In the genomic region with DNA sequence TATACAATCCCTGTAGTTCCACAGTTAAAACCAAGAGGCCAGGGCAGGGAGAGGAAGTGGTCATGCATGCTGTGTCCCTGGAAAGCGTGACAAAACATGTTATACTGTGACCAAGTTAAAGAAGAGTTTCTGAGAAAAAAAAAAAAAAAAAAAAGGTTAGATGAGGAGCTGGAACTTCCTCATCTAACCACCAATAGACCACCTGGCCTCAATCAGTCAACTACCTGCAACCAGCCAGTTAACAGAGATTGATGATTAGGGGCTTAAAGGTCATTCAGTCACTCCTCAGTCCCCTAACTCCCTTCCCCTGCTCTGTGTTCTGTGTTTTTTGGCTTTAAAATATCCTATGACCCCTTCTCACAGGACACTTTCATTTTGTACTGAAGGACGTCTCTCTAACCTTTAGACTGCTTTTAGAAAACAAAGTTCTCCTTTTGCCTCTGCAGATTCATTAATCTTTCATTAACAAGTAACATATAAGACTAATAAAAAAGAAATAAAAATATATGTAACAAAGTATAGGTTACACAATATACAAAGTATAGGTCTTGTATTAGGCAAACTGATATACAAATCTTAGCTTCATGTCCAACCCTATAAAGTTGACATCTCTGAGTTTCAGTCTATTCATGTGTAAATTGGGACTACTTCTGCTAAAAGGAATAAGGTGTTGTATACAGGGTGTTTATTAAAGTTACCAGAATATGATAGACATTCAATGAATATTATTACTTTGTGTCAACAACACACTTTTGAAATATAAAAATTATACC, we compare ENCODE assay signal across 16 cellular contexts.
DNase-seq lines count a peak whose midpoint lies in the region; ATAC-seq and TF ChIP-seq lines count a peak whose summit lies in the region.
"Had no signal": no experiment of that assay in that cellular context is flagged by ENCODE, and none has a peak within 500 bp of the region (broad histone marks: within the 10 kb centered on the region; RNA-seq: fewer than 3 reads in every experiment).

No MANE protein-coding gene starts in this region.

- H3K4me2 ChIP-seq in DOHH2 (ENCODE audit: low read length) (peak overlapping the region; percentile 33), OCI-LY3 (ENCODE audit: low read length) (peak overlapping the region; percentile 56)

- peak overlapping the region; percentile 28; the same call in 1 of the 2 replicates for H3K9ac ChIP-seq in OCI-LY3 (ENCODE audit: low read length)

- H4K20me1 ChIP-seq in DOHH2 (ENCODE audit: control insufficient read depth, insufficient read depth, low read depth, low read length) (no peaks in the 10 kb centered on the region), OCI-LY3 (ENCODE audit: insufficient read depth, low read length) (no peaks in the 10 kb centered on the region)

- DNase-seq in GOT3 (lab: John Stamatoyannopoulos, UW) (no peak), substantia nigra (lab: John Stamatoyannopoulos, UW) (no peak), AG08395 (ENCODE audit: low spot score) (no peak), left lobe of liver (ENCODE audit: low spot score) (no peak)
- DNase-seq: ACHN; effector memory CD4-positive, alpha-beta T cell; foreskin fibroblast; NCI-H1417 treated with DMSO at 0.1 percent for 48 hours; NCI-H510A treated with DMSO at 0.1 percent for 48 hours; upper lobe of left lung had no signal

- H3K27ac ChIP-seq in DOHH2 (ENCODE audit: low read depth, low read length) (no peak overlapping the region), OCI-LY3 (ENCODE audit: low read length) (no peak overlapping the region), substantia nigra (ENCODE audit: low read depth, low read length, poor library complexity, severe bottlenecking) (no peak overlapping the region)
- H3K27ac ChIP-seq: prostate gland, upper lobe of left lung had no signal

- H3K27me3 ChIP-seq in DOHH2 (ENCODE audit: control insufficient read depth, low read length) (no peaks in the 10 kb centered on the region), OCI-LY3 (ENCODE audit: low read depth, low read length) (no peaks in the 10 kb centered on the region)
- H3K27me3 ChIP-seq: upper lobe of left lung had no signal

- no peaks in the 10 kb centered on the region for H3F3A ChIP-seq in DOHH2 (ENCODE audit: control insufficient read depth, insufficient read depth)

- H3K4me3 ChIP-seq in DOHH2 (ENCODE audit: low read length) (no peak overlapping the region), OCI-LY3 (ENCODE audit: low read length) (peak overlapping the region; percentile 36; the same call in 1 of the 2 replicates)
- H3K4me3 ChIP-seq: prostate gland, upper lobe of left lung had no signal

- H3K79me2 ChIP-seq in DOHH2 (ENCODE audit: control insufficient read depth, low read length), result no peaks in the 10 kb centered on the region
- H3K79me2 ChIP-seq in OCI-LY3 (ENCODE audit: low read length), result no peaks in the 10 kb centered on the region

- ATAC-seq in GM19438 (IDR thresholded peaks at IDR 0.05; ENCODE audit: low read depth, unreplicated experiment) (peak; percentile 74), HG03066 (IDR thresholded peaks at IDR 0.05; ENCODE audit: low read depth, unreplicated experiment) (peak; percentile 82), left lobe of liver (no peak)
- ATAC-seq: HepG2 had no signal

- H3K9me3 ChIP-seq in DOHH2 (ENCODE audit: control insufficient read depth, insufficient read depth, low read length) (no peaks in the 10 kb centered on the region), OCI-LY3 (ENCODE audit: insufficient read depth, low read length) (no peaks in the 10 kb centered on the region)
- H3K9me3 ChIP-seq: prostate gland, upper lobe of left lung had no signal

- H3K4me1 ChIP-seq in DOHH2 (ENCODE audit: control insufficient read depth, low read length) (peaks cover 8% of the 10 kb centered on the region), OCI-LY3 (ENCODE audit: low read length) (peaks cover 7% of the 10 kb centered on the region)
- H3K4me1 ChIP-seq: prostate gland, upper lobe of left lung had no signal

- H3K36me3 ChIP-seq in DOHH2 (ENCODE audit: control insufficient read depth, low read length) (no peaks in the 10 kb centered on the region), OCI-LY3 (replicated peaks; ENCODE audit: low read depth, low read length) (no peaks in the 10 kb centered on the region)
- H3K36me3 ChIP-seq: prostate gland, upper lobe of left lung had no signal

- peak overlapping the region; percentile 99 for H2AFZ ChIP-seq in OCI-LY3 (ENCODE audit: low read depth, low read length)

- no peaks in the 10 kb centered on the region for H3K9me2 ChIP-seq in DOHH2 (replicated peaks; ENCODE audit: control insufficient read depth, low read length)

- TF ChIP-seq CTCF in DOHH2 (IDR thresholded peaks at IDR 0.05; ENCODE audit: low read depth, low read length, poor library complexity, severe bottlenecking), result no peak
- no peak for TF ChIP-seq CTCF in OCI-LY3 (IDR thresholded peaks at IDR 0.05; ENCODE audit: low read depth, low read length)
